18 cellular contexts compared by ENCODE assay signal in genomic region chr14:86990396-86990795, GRCh38.
A peak's percentile ranks its signal among the peaks of the same experiment; 100 is the strongest.
DNase-seq lines count a peak whose midpoint lies in the region; ATAC-seq and TF ChIP-seq lines count a peak whose summit lies in the region.
"Had no signal": no experiment of that assay in that cellular context is flagged by ENCODE, and none has a peak within 500 bp of the region (broad histone marks: within the 10 kb centered on the region; RNA-seq: fewer than 3 reads in every experiment).

No MANE protein-coding gene starts in this region.

- no peaks in the 10 kb centered on the region for H4K20me1 ChIP-seq in Karpas-422 (ENCODE audit: insufficient read depth, low read depth, low read length)
- H4K20me1 ChIP-seq: BLaER1 treated with 17β-estradiol and CSF1 and Interleukin-3, amounts not matched to agents 10 nM and 100 nM had no signal

- in situ Hi-C loops in ACHN (cut with HindIII; ENCODE audit: low pct_ligation_motif_present, low pct_unique_long_range_greater_than_20kb, low sequenced_read_pairs): no loop called here

- ATAC-seq in activated T-cell treated with anti-CD3 and anti-CD28 coated beads, Interleukin-2, amount 50 U/mL, for 72 hours (replicated peaks in 1 of 2): no peak

- H3K9me3 Mint-ChIP-seq in activated T-cell treated with anti-CD3 and anti-CD28 coated beads, Interleukin-2, amount 50 U/mL, for 72 hours: peaks cover 0 to 2% of the 10 kb centered on the region in 2 donors

- no peaks in the 10 kb centered on the region for H3K36me3 ChIP-seq in Karpas-422 (ENCODE audit: insufficient read depth, low read length)
- H3K36me3 ChIP-seq: BE2C; BLaER1 treated with 17β-estradiol and CSF1 and Interleukin-3, amounts not matched to agents 10 nM and 100 nM; HAP-1 had no signal

- H3K4me1 ChIP-seq in Karpas-422 (ENCODE audit: low read length): peaks cover 43% of the 10 kb centered on the region
- H3K4me1 ChIP-seq: BE2C; BLaER1 treated with 17β-estradiol and CSF1 and Interleukin-3, amounts not matched to agents 10 nM and 100 nM; HAP-1 had no signal

- no peak for TF ChIP-seq POLR2A in lower leg skin (IDR thresholded peaks at IDR 0.05)

- TF ChIP-seq CTCF in epithelial cell of esophagus (IDR thresholded peaks at IDR 0.05; ENCODE audit: insufficient read depth, low read depth, low read length, missing control alignments) (no peak), lower leg skin (IDR thresholded peaks at IDR 0.05) (no peak)

- H3K27ac Mint-ChIP-seq in activated T-cell treated with anti-CD3 and anti-CD28 coated beads, Interleukin-2, amount 50 U/mL, for 72 hours: no peak overlapping the region
- H3K27ac Mint-ChIP-seq: CD14-positive monocyte; CD4-positive, alpha-beta T cell; CD8-positive, alpha-beta memory T cell; HFFc6 had no signal

- H3K36me3 Mint-ChIP-seq in activated T-cell treated with anti-CD3 and anti-CD28 coated beads, Interleukin-2, amount 50 U/mL, for 72 hours (ENCODE audit: insufficient read depth in 2 of 2): no peaks in the 10 kb centered on the region
- H3K36me3 Mint-ChIP-seq: CD14-positive monocyte; CD8-positive, alpha-beta memory T cell had no signal

- H3K4me3 Mint-ChIP-seq in activated T-cell treated with anti-CD3 and anti-CD28 coated beads, Interleukin-2, amount 50 U/mL, for 72 hours: no peak overlapping the region
- H3K4me3 Mint-ChIP-seq: CD14-positive monocyte; CD4-positive, alpha-beta T cell; CD8-positive, alpha-beta memory T cell; HFFc6 had no signal

- no peak overlapping the region for H3K9ac ChIP-seq in Karpas-422 (ENCODE audit: low read length)
- H3K9ac ChIP-seq: BLaER1 treated with 17β-estradiol and CSF1 and Interleukin-3, amounts not matched to agents 10 nM and 100 nM had no signal

- DNase-seq in Karpas-422: no peak
- peak; percentile 1 for DNase-seq in T1000 (lab: John Stamatoyannopoulos, UW)
- DNase-seq in epithelial cell of esophagus (ENCODE audit: low read depth): peak; percentile 19
- no peak for DNase-seq in activated T-cell treated with anti-CD3 and anti-CD28 coated beads, Interleukin-2, amount 50 U/mL, for 72 hours
- no peak for DNase-seq in lower leg skin (ENCODE audit: low spot score in 2 of 2)
- DNase-seq in ACHN: no peak
- DNase-seq: AML-193; BE2C; CD4-positive, alpha-beta T cell; CD8-positive, alpha-beta memory T cell; DMS 273 treated with DMSO at 0.1 percent for 48 hours; DMS79; GF-D8; GOT3; HFFc6 had no signal

- H3K4me3 ChIP-seq in Karpas-422 (ENCODE audit: low read length) (no peak overlapping the region), epithelial cell of esophagus (ENCODE audit: low read length) (no peak overlapping the region), lower leg skin (ENCODE audit: low read depth, poor library complexity, severe bottlenecking) (no peak overlapping the region)
- H3K4me3 ChIP-seq: BLaER1 treated with 17β-estradiol and CSF1 and Interleukin-3, amounts not matched to agents 10 nM and 100 nM; HAP-1 had no signal

- no peaks in the 10 kb centered on the region for H3K9me2 ChIP-seq in Karpas-422 (replicated peaks; ENCODE audit: insufficient read depth, low read length)

- H3K27ac ChIP-seq in Karpas-422 (ENCODE audit: low read length): no peak overlapping the region
- H3K27ac ChIP-seq: BLaER1 treated with 17β-estradiol and CSF1 and Interleukin-3, amounts not matched to agents 10 nM and 100 nM had no signal

- no peaks in the 10 kb centered on the region for H3K27me3 Mint-ChIP-seq in activated T-cell treated with anti-CD3 and anti-CD28 coated beads, Interleukin-2, amount 50 U/mL, for 72 hours (ENCODE audit: low read depth)
- H3K27me3 Mint-ChIP-seq: CD4-positive, alpha-beta T cell; CD8-positive, alpha-beta memory T cell had no signal

- no peaks in the 10 kb centered on the region for H3K79me2 ChIP-seq in Karpas-422 (ENCODE audit: low read length)

- WGBS in lower leg skin, 2 donors: 64 to 69% methylated on average over 2 of the region's 2 CpGs

- intact Hi-C loops in lower leg skin (cut with DNase I; ENCODE audit: low total_unique reads): loop anchor here (5.0 kb wide), 1 partner anchor 1713 kb away; no protein-coding TSS in a partner anchor

- H3K4me1 Mint-ChIP-seq in activated T-cell treated with anti-CD3 and anti-CD28 coated beads, Interleukin-2, amount 50 U/mL, for 72 hours (ENCODE audit: low read depth): no peaks in the 10 kb centered on the region
- H3K4me1 Mint-ChIP-seq: CD14-positive monocyte; CD8-positive, alpha-beta memory T cell had no signal

- no peak overlapping the region for H3K4me2 ChIP-seq in Karpas-422 (ENCODE audit: low read depth, low read length, poor library complexity, severe bottlenecking)
- H3K4me2 ChIP-seq: BLaER1 treated with 17β-estradiol and CSF1 and Interleukin-3, amounts not matched to agents 10 nM and 100 nM had no signal

- H3K9me3 ChIP-seq in Karpas-422 (ENCODE audit: low read length): no peaks in the 10 kb centered on the region
- H3K9me3 ChIP-seq: BE2C; BLaER1 treated with 17β-estradiol and CSF1 and Interleukin-3, amounts not matched to agents 10 nM and 100 nM; HAP-1 had no signal

- H2AFZ ChIP-seq in Karpas-422 (ENCODE audit: low read length): 0 out of 2 replicates have a peak overlapping the region, but pooled peaks have one; percentile 22

- H3K27me3 ChIP-seq in Karpas-422 (ENCODE audit: low read length): no peaks in the 10 kb centered on the region
- H3K27me3 ChIP-seq: BE2C; BLaER1 treated with 17β-estradiol and CSF1 and Interleukin-3, amounts not matched to agents 10 nM and 100 nM had no signal

Comparison
In these comparisons a context has a peak if more than half of its experiments do, and no peak if none do; other contexts are left out.
1. DNase-seq: peak in T1000 (single experiment) and epithelial cell of esophagus (single experiment); none in Karpas-422 (single experiment), activated T-cell treated with anti-CD3 and anti-CD28 coated beads, Interleukin-2, amount 50 U/mL, for 72 hours (0 of 2), lower leg skin (0 of 2) and ACHN (single experiment).